26 cellular contexts compared by ENCODE assay signal in genomic region chr15:97991972-97992541, GRCh38.
"Had no signal": no experiment of that assay in that cellular context is flagged by ENCODE, and none has a peak within 500 bp of the region (broad histone marks: within the 10 kb centered on the region; RNA-seq: fewer than 3 reads in every experiment).

No MANE protein-coding gene starts in this region.

- H3K27ac ChIP-seq: KMS-11, Peyer's patch, RWPE1, SJCRH30, VCaP had no signal

- H3K9me3 ChIP-seq: MG63, SJCRH30, SK-N-SH had no signal

- H3K27me3 ChIP-seq: MG63, Peyer's patch, SJCRH30 had no signal

- H3K9ac ChIP-seq: KMS-11, SK-N-SH had no signal

- H3K36me3 ChIP-seq: MG63, Peyer's patch, SJCRH30 had no signal

- H3K4me3 ChIP-seq: MG63, Peyer's patch, SJCRH30 had no signal

- DNase-seq: activated CD4-positive, alpha-beta memory T cell treated with anti-CD3 and anti-CD28 coated beads, Interleukin-2, amount 10 ng/mL, durations not matched to agents 7 days and 5 days; activated CD4-positive, alpha-beta T cell treated with anti-CD3 and anti-CD28 coated beads, Interleukin-2, amount 10 ng/mL, durations not matched to agents 7 days and 5 days; activated CD4-positive, CD25-positive, alpha-beta regulatory T cell; activated gamma-delta T cell treated with Interleukin-2 at 50 U/mL for 16 hours; activated naive CD4-positive, alpha-beta T cell treated with anti-CD3 and anti-CD28 coated beads, Interleukin-2, amount 10 ng/mL, durations not matched to agents 7 days and 5 days; activated naive CD8-positive, alpha-beta T cell treated with anti-CD3 and anti-CD28 coated beads, Interleukin-2, amount 10 ng/mL, durations not matched to agents 7 days and 5 days; activated T-cell treated with anti-CD3 and anti-CD28 coated beads for 4 hours; activated T-cell treated with anti-CD3 and anti-CD28 coated beads, Interleukin-2, amount 50 U/mL, for 48 hours; aorta; MG63; MV-4-11; NCI-H1092 treated with DMSO at 0.1 percent for 48 hours; NCI-H1417 treated with DMSO at 0.1 percent for 48 hours; NCI-H1694; NCI-H2029; NCI-H446; NCI-H524; Peyer's patch; Right ventricle myocardium superior; SJCRH30; SK-N-SH; T-helper 1 cell had no signal

- H3K4me2 ChIP-seq: KMS-11, SK-N-SH had no signal

- ATAC-seq: activated T-helper 17 cell treated with anti-CD3 and anti-CD28 coated beads, Interleukin-2, amount 50 U/mL, for 72 hours had no signal
